In genomic region chr5:3400659-3401058, GRCh38 we compare ENCODE assay signal across 30 cellular contexts.
"Had no signal": no experiment of that assay in that cellular context is flagged by ENCODE, and none has a peak within 500 bp of the region (broad histone marks: within the 10 kb centered on the region; RNA-seq: fewer than 3 reads in every experiment).

No MANE protein-coding gene starts in this region.

- H3K27ac ChIP-seq: brain microvascular endothelial cell, epithelial cell of prostate, esophagus squamous epithelium, gastroesophageal sphincter, WERI-Rb-1 had no signal

- H3K36me3 ChIP-seq: brain microvascular endothelial cell, esophagus squamous epithelium, gastroesophageal sphincter, WERI-Rb-1 had no signal

- H3K27me3 ChIP-seq: brain microvascular endothelial cell, esophagus squamous epithelium, gastroesophageal sphincter had no signal

- ATAC-seq: activated CD4-positive, CD25-positive, alpha-beta regulatory T cell treated with anti-CD3 and anti-CD28 coated beads, Interleukin-2, amount 50 U/mL, for 24 hours; activated CD8-positive, alpha-beta T cell treated with anti-CD3 and anti-CD28 coated beads for 36 hours; activated T-cell treated with anti-CD3 and anti-CD28 coated beads, Interleukin-2, amount 50 U/mL, for 4 hours; activated T-helper 17 cell treated with anti-CD3 and anti-CD28 coated beads, Interleukin-2, amount 50 U/mL, for 72 hours; effector memory CD8-positive, alpha-beta T cell; gastroesophageal sphincter; T-helper 17 cell had no signal

- H3K4me1 ChIP-seq: esophagus squamous epithelium, gastroesophageal sphincter had no signal

- FAIRE-seq: astrocyte, bronchial epithelial cell had no signal

- H3K4me3 ChIP-seq: esophagus squamous epithelium, gastroesophageal sphincter had no signal

- DNase-seq: activated B cell treated with CpG ODN at 0.5 μM for 24 hours; activated CD4-positive, alpha-beta T cell treated with anti-CD3 and anti-CD28 coated beads for 48 hours; activated CD4-positive, alpha-beta T cell treated with anti-CD3 and anti-CD28 coated beads, Interleukin-2, amount 50 U/mL, for 1 hour; activated CD4-positive, alpha-beta T cell treated with anti-CD3 and anti-CD28 coated beads, Interleukin-2, amount 50 U/mL, for 48 hours; activated CD8-positive, alpha-beta memory T cell treated with anti-CD3 and anti-CD28 coated beads for 24 hours; activated CD8-positive, alpha-beta T cell treated with anti-CD3 and anti-CD28 coated beads for 36 hours; activated effector memory CD4-positive, alpha-beta T cell treated with Interleukin-2 at 50 U/mL for 16 hours; activated gamma-delta T cell treated with Interleukin-2 at 50 U/mL for 16 hours; activated naive CD4-positive, alpha-beta T cell treated with anti-CD3 and anti-CD28 coated beads, Interleukin-2, amount 50 U/mL, for 16 hours; activated naive CD4-positive, alpha-beta T cell treated with Interleukin-2 at 50 U/mL for 16 hours; activated T-cell treated with anti-CD3 and anti-CD28 coated beads, Interleukin-2, amount 50 U/mL, for 4 hours; amniotic stem cell; anterior cingulate cortex; brain microvascular endothelial cell; cortex of kidney; dermis blood vessel endothelial cell; effector CD4-positive, alpha-beta T cell; effector memory CD8-positive, alpha-beta T cell; esophagus squamous epithelium; foreskin melanocyte; T-helper 1 cell; T-helper 17 cell; T1000; WERI-Rb-1 had no signal
